In the genomic region with DNA sequence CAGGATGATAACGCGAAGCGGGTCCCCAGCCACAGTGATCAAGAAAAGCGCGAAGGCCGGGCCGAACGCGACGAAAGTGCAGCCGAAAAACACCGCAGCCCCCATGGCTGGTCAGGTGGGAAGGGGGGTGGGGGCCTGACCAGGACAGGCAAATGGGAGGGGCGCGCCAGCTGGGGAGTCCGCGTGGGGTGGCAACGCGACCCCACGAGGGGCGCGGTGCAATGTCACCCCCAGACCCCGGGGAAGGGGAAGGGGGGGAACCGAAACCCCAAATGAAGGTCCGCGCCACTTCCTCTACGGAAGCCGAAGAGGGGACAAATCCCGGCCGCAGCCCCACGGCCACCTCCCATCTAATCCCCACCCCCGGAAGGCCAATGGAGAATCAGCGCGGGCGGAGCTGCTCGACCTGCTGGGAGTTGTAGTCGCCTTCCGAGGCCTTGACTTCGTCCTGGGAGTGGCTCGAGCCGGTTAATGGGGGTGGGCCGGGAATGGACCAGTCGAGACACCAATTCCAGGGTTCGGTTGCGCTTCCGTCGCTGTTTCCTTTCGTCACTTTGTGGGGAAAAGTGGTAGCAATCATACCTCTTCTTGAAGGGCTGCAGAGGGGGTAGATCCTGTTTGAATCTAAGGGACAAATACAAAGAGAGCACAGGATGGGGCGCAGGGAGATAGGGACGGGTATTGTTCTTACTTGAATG, we compare ENCODE assay signal across 1 cellular context.
TF ChIP-seq lines count a peak whose summit lies in the region.

Gene APH1A, minus strand, starts transcription at position 311 of the 698 bp plus-strand sequence. Its CDS starts 206 bp downstream, at position 105.

TF ChIP-seq in HepG2, 621 proteins besides CTCF, POLR2A, EP300 and RAD21 (continued from another document and continues in another):
- TF ChIP-seq ZNF800 (CRISPR knock-in tag; IDR thresholded peaks at IDR 0.05), result no peak
- no peak for TF ChIP-seq ZNF510 (CRISPR knock-in tag; IDR thresholded peaks at IDR 0.05; ENCODE audit: low read depth)
- TF ChIP-seq ZKSCAN8 (CRISPR knock-in tag; IDR thresholded peaks at IDR 0.05; ENCODE audit: borderline replicate concordance), result no peak
- TF ChIP-seq LBX2 (CRISPR knock-in tag; IDR thresholded peaks at IDR 0.05; ENCODE audit: borderline replicate concordance), result no peak
- peak; percentile 97 for TF ChIP-seq GABPB1 (CRISPR knock-in tag; IDR thresholded peaks at IDR 0.05)
- TF ChIP-seq, protein P1, sequence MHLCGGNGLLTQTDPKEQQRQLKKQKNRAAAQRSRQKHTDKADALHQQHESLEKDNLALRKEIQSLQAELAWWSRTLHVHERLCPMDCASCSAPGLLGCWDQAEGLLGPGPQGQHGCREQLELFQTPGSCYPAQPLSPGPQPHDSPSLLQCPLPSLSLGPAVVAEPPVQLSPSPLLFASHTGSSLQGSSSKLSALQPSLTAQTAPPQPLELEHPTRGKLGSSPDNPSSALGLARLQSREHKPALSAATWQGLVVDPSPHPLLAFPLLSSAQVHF (CRISPR knock-in tag; IDR thresholded peaks at IDR 0.05), result no peak
- no peak for TF ChIP-seq HBP1 (CRISPR knock-in tag; IDR thresholded peaks at IDR 0.05; ENCODE audit: low read depth)
- TF ChIP-seq ZNF260 (CRISPR knock-in tag; IDR thresholded peaks at IDR 0.05; ENCODE audit: borderline replicate concordance, low read depth), result no peak
- TF ChIP-seq MAZ (IDR thresholded peaks at IDR 0.05; ENCODE audit: borderline replicate concordance, low read depth, low read length), result peak; percentile 71
- TF ChIP-seq MAZ (CRISPR knock-in tag; IDR thresholded peaks at IDR 0.05; ENCODE audit: low read depth), result peak; percentile 72
- TF ChIP-seq SSRP1 (CRISPR knock-in tag; IDR thresholded peaks at IDR 0.05), result no peak
- no peak for TF ChIP-seq RNF219 (CRISPR knock-in tag; IDR thresholded peaks at IDR 0.05)
- no peak for TF ChIP-seq ZNF777 (CRISPR knock-in tag; IDR thresholded peaks at IDR 0.05)
- peak; percentile 78; the same call in 1 of the 2 replicates for TF ChIP-seq ZBTB7B (CRISPR knock-in tag; IDR thresholded peaks at IDR 0.05)
- TF ChIP-seq KIAA2018 (CRISPR knock-in tag; IDR thresholded peaks at IDR 0.05; ENCODE audit: borderline replicate concordance), result no peak
- no peak for TF ChIP-seq CBX1 (IDR thresholded peaks at IDR 0.05; ENCODE audit: low read depth)
- no peak for TF ChIP-seq GTF2F1 (IDR thresholded peaks at IDR 0.05; ENCODE audit: low read length)
- peak; percentile 65 for TF ChIP-seq SALL2 (CRISPR knock-in tag; IDR thresholded peaks at IDR 0.05)
- peak; percentile 76 for TF ChIP-seq ZNF687 (CRISPR knock-in tag; IDR thresholded peaks at IDR 0.05)
- 0 out of 2 replicates have a peak, but pooled peaks have one; percentile 44 for TF ChIP-seq MEIS2 (CRISPR knock-in tag; IDR thresholded peaks at IDR 0.05)
- TF ChIP-seq MAF1 (CRISPR knock-in tag; IDR thresholded peaks at IDR 0.05; ENCODE audit: borderline replicate concordance), result no peak
- TF ChIP-seq PBX2 (CRISPR knock-in tag; IDR thresholded peaks at IDR 0.05), result no peak
- TF ChIP-seq ZUFSP (CRISPR knock-in tag; IDR thresholded peaks at IDR 0.05; ENCODE audit: borderline replicate concordance), result no peak
- peak; percentile 76 for TF ChIP-seq NFYC (CRISPR knock-in tag; IDR thresholded peaks at IDR 0.05)
- TF ChIP-seq PHF8 (CRISPR knock-in tag; IDR thresholded peaks at IDR 0.05), result peak; percentile 88
- peak; percentile 65; the same call in 1 of the 2 replicates for TF ChIP-seq SMAD1 (CRISPR knock-in tag; IDR thresholded peaks at IDR 0.05; ENCODE audit: borderline replicate concordance, low read depth)
